ENCODE assay signal across 8 cellular contexts in the genomic region with DNA sequence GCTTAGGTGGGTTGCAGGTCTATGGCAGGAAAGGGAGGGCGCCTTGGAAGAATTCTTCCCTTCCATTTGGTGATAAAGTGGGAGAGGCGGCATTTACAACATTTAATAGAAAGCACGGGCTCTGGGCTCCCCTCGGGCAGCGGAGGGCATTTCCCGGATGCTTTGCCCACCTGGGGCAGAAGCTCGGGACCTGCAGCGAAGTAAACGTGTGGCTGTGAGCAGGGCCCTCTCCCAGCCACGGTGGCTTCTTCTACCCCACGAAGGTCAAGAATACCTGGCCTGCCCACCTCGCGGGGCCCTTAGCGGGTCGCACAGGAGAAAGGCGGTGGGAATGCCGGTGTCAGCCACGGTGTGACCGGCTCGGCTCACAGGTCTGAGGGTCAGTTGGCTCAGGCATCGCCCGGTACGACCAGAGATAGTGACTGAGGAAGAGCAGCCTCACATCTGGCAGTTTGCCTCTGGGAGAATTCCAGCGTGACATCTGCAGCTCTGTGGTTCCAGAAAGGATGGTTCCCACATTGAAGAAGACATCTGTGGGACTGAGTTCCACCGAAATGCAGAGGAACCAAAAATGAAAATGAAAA. TPM values are rescaled to one million over a fixed set of nuclear protein-coding genes. Genes with fewer than 3 reads are reported as not detected.
DNase-seq lines count a peak whose midpoint lies in the region; ATAC-seq and TF ChIP-seq lines count a peak whose summit lies in the region.

No MANE protein-coding gene starts in this region.

- H3K27ac Mint-ChIP-seq in type B pancreatic cell: peak overlapping the region; percentile 87

- peaks cover 19% of the 10 kb centered on the region for H3K27me3 Mint-ChIP-seq in type B pancreatic cell

- H3K9me3 ChIP-seq in mesodermal cell (ENCODE audit: control insufficient read depth, low read length): peaks cover 1% of the 10 kb centered on the region

- H3K9me3 Mint-ChIP-seq in type B pancreatic cell: no peaks in the 10 kb centered on the region

- H3K4me1 ChIP-seq in mesodermal cell (ENCODE audit: control insufficient read depth, insufficient read depth, low read length, poor library complexity, severe bottlenecking): peaks cover 21% of the 10 kb centered on the region

- H3K4me3 ChIP-seq in AG04449 (ENCODE audit: low read depth, low read length) (peak overlapping the region; percentile 66), mesodermal cell (ENCODE audit: extremely low read depth, insufficient read depth, low read length, poor library complexity, severe bottlenecking) (peak overlapping the region; percentile 73)

- peaks cover 4% of the 10 kb centered on the region for H3K36me3 ChIP-seq in mesodermal cell (ENCODE audit: control insufficient read depth, insufficient read depth, low read length)

- POLR2A ChIA-PET in AG04449 (lab: Yijun Ruan, JAX): interaction anchor here (1.0 to 2.1 kb wide), 4 partner anchors 12 to 172 kb away, joined by 4 to 8 read pairs (median 4); no protein-coding TSS in a partner anchor

- 2 to 3% methylated on average over 15 to 23 of the region's 25 CpGs for WGBS in mesodermal cell (ENCODE audit: insufficient coverage in 2 of 2), 2 experiments

- H3K27ac ChIP-seq in mesodermal cell (ENCODE audit: low read depth, low read length, severe bottlenecking): peak overlapping the region; percentile 67

- DNase-seq in AG04449 (ENCODE audit: low read depth, low spot score) (no peak), M059J (ENCODE audit: low read depth) (peak; percentile 64), dermis microvascular lymphatic vessel endothelial cell (ENCODE audit: low read depth in 2 of 2) (peak; percentile 12 to 14), type B pancreatic cell (ENCODE audit: extremely low spot score, unreplicated experiment) (no peak), kidney tubule cell (ENCODE audit: low spot score) (no peak)
- no peak for DNase-seq in stimulated activated CD4-positive, alpha-beta T cell treated with anti-CD3 and anti-CD28 coated beads, Interleukin-4, amount 100 ng/mL, for 4 hours

- peak overlapping the region; percentile 93 for H3K4me3 Mint-ChIP-seq in type B pancreatic cell

- peaks cover 28% of the 10 kb centered on the region for H3K4me1 Mint-ChIP-seq in type B pancreatic cell (ENCODE audit: unreplicated experiment)

- H3K36me3 Mint-ChIP-seq in type B pancreatic cell: peaks cover 15% of the 10 kb centered on the region

- TF ChIP-seq CTCF in AG04449 (IDR thresholded peaks at IDR 0.05; ENCODE audit: insufficient read depth, low read length, missing control alignments) (no peak), type B pancreatic cell (conservative IDR thresholded peaks at IDR 0.05) (no peak)

- peak; percentile 24 for ATAC-seq in GM18909 (IDR thresholded peaks at IDR 0.05; ENCODE audit: poor library complexity, unreplicated experiment)

- CTCF ChIA-PET in AG04449 (lab: Yijun Ruan, JAX): interaction anchor here (0.8 to 2.3 kb wide), 7 partner anchors 8 to 264 kb away, joined by 3 to 11 read pairs (median 4); no protein-coding TSS in a partner anchor

RNA-seq across cellular contexts. Expression of a gene that starts 0.6 kb away (rescaled TPM):
- 76.5 and 131 TPM in 2 replicates for total RNA-seq in M059J (2014; rRNA removed; shearing (Covaris generic))
- total RNA-seq in dermis microvascular lymphatic vessel endothelial cell: 1.3 and 2.0 TPM in 2 replicates
- polyA plus RNA-seq in mesodermal cell (2013, experiment 1 of 2): 6.1 TPM
- 5.1 TPM for polyA plus RNA-seq in mesodermal cell (2013, experiment 2 of 2)
- 102 and 207 TPM in 2 replicates for total RNA-seq in type B pancreatic cell (ENCODE audit: low replicate concordance)

Comparison
In these comparisons a context has a peak if more than half of its experiments do, and no peak if none do; other contexts are left out.
1. DNase-seq: peak in M059J (single experiment) and dermis microvascular lymphatic vessel endothelial cell (2 of 2); none in AG04449 (single experiment), type B pancreatic cell (single experiment), kidney tubule cell (single experiment) and stimulated activated CD4-positive, alpha-beta T cell treated with anti-CD3 and anti-CD28 coated beads, Interleukin-4, amount 100 ng/mL, for 4 hours (0 of 2).
2. RNA of a gene that starts 0.6 kb away (total RNA-seq): 76.5 to 131 TPM in M059J and 102 to 207 TPM in type B pancreatic cell; 1.3 to 2.0 TPM in dermis microvascular lymphatic vessel endothelial cell; every median in the first group is over 10 times any median in the second.